Comparison of ENCODE assay signal across 8 cellular contexts in the genomic region with DNA sequence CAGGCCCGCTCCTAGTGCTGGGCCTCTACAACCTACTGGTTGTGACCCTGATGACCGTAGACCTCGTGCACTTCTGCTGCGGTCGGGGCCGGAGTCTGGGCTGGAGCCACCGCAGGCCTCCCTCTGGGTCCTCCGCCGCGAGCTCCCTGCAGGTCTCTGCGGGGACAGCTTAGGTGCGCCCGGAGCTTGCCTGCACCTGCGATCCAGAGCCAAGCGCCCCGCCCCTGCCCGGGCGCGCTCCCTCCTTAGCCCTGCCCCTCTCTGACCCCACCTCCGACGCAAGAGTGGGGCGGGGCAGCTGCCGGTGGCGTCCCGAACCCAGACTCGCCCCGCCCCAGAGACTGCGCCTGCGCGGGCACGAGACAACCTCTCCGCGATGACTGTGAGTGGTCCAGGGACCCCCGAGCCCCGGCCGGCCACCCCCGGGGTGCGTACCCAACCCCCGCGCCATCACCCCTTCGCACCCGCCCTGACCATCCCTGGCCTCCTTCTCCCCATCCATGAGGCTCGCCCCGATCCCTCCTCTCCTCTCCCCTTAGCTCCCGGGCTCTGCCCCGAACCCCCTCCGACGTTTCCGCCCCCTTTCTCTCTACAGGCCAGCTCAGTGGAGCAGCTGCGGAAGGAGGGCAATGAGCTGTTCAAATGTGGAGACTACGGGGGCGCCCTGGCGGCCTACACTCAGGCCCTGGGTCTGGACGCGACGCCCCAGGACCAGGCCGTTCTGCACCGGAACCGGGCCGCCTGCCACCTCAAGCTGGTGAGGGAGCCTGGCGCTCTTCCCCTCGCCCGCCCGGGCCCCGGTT. TPM values are rescaled to one million over a fixed set of nuclear protein-coding genes. Genes with fewer than 3 reads are reported as not detected.
A peak's percentile ranks its signal among the peaks of the same experiment; 100 is the strongest.
DNase-seq lines count a peak whose midpoint lies in the region; ATAC-seq, FAIRE-seq and TF ChIP-seq lines count a peak whose summit lies in the region.

UNC45A (plus strand) TSS at position 337 of the 803 bp plus-strand sequence; CDS start at position 377, 40 bp downstream.

- in situ Hi-C loops in HepG2 (cut with HindIII; ENCODE audit: extremely low pct_ligation_motif_present, low pct_unique_long_range_greater_than_20kb) = loop anchor here (25.0 kb wide), 1 partner anchor 327 kb away; no protein-coding TSS in a partner anchor

- H4K20me1 ChIP-seq in BLaER1 (peaks cover 21% of the 10 kb centered on the region), HepG2 (ENCODE audit: insufficient read depth, low read length) (no peaks in the 10 kb centered on the region)

- peak; percentile 88 for DNase-seq in NCI-H526 treated with DMSO at 0.1 percent for 48 hours (lab: John Stamatoyannopoulos, UW)
- DNase-seq in activated CD4-positive, alpha-beta T cell treated with anti-CD3 and anti-CD28 coated beads, Interleukin-2, amount 50 U/mL, for 1 hour = peak; percentile 96
- peak; percentile 57 for DNase-seq in dedifferentiated amniotic fluid mesenchymal stem cell (ENCODE audit: extremely low spot score)
- peak; percentile 78 for DNase-seq in HepG2 (ENCODE audit: low spot score)
- DNase-seq in stimulated activated CD4-positive, alpha-beta T cell treated with anti-CD3 and anti-CD28 coated beads, Interleukin-4, amount 100 ng/mL, for 1 hour = peak; percentile 99

- H3K27ac ChIP-seq in BLaER1 (peak within 1 kb of the TSS; percentile 73), HepG2 (ENCODE audit: extremely low read length, insufficient read depth, low read length) (peak within 1 kb of the TSS; percentile 45)

- H3K79me2 ChIP-seq in HepG2 (ENCODE audit: insufficient read depth, low read length) = peaks cover 4% of the 10 kb centered on the region

- WGBS in HepG2 (ENCODE audit: low lambda C conversion rate) = 0% methylated on average over 9 of the region's 65 CpGs

- TF ChIP-seq EP300 in HepG2 (IDR thresholded peaks at IDR 0.05; ENCODE audit: low read depth in 2 of 2, low read length in 2 of 2) (no peak), HepG2 (CRISPR knock-in tag; IDR thresholded peaks at IDR 0.05; ENCODE audit: borderline replicate concordance) (no peak)

- no peak for TF ChIP-seq RAD21 in HepG2 (CRISPR knock-in tag; IDR thresholded peaks at IDR 0.05)

- ATAC-seq in GM19328 (IDR thresholded peaks at IDR 0.05; ENCODE audit: unreplicated experiment) (peak; percentile 62), HG03469 (IDR thresholded peaks at IDR 0.05; ENCODE audit: unreplicated experiment) (peak; percentile 37), HepG2 (peak; percentile 76)

- H3K4me1 ChIP-seq in BLaER1 (peaks cover 74% of the 10 kb centered on the region), HepG2 (ENCODE audit: insufficient read depth, low read length) (peaks cover 50% of the 10 kb centered on the region)

- POLR2A ChIA-PET in HepG2 (lab: Yijun Ruan, JAX) = interaction anchor here (0.9 to 2.7 kb wide), 10 partner anchors 9 to 287 kb away, joined by 3 to 23 read pairs (median 4); partner anchors contain the start of genes MAN2A2, PRC1 and RCCD1

- peaks cover 40% of the 10 kb centered on the region for H3K36me3 ChIP-seq in BLaER1
- peaks cover 6 to 12% of the 10 kb centered on the region in 2 experiments; a peak in 4 of 5 replicates for H3K36me3 ChIP-seq in HepG2 (replicated peaks in 1 of 2; ENCODE audit: control insufficient read depth in 1 of 2, insufficient read depth in 2 of 2, low read length in 2 of 2)

- BruUV-seq in HepG2 (replicated peaks; lab: Mats Ljungman, UMichigan) = no TSS peak

- no peaks in the 10 kb centered on the region for H3K27me3 ChIP-seq in BLaER1
- H3K27me3 ChIP-seq in HepG2 (ENCODE audit: control insufficient read depth in 1 of 2, insufficient read depth in 2 of 2, low read length in 2 of 2) = no peaks in the 10 kb centered on the region; a peak in 2 of 5 replicates

- peak within 1 kb of the TSS; percentile 100 for H3K4me2 ChIP-seq in BLaER1
- H3K4me2 ChIP-seq in HepG2 (ENCODE audit: low read depth, low read length) = peak within 1 kb of the TSS; percentile 88

- H3K4me3 ChIP-seq in BLaER1 (peak within 1 kb of the TSS; percentile 82), HepG2 (replicated peaks in 1 of 3; ENCODE audit: insufficient read depth in 1 of 3, low read depth in 2 of 3, low read length in 3 of 3) (peak within 1 kb of the TSS; percentile 77 to 89 (median 86))

- H3K9ac ChIP-seq in BLaER1 = peak within 1 kb of the TSS; percentile 90
- H3K9ac ChIP-seq in HepG2 (ENCODE audit: insufficient read depth, low read depth, low read length) = peak within 1 kb of the TSS; percentile 73

- TF ChIP-seq POLR2A in HepG2 (IDR thresholded peaks at IDR 0.05; ENCODE audit: insufficient read depth in 1 of 2, low read depth in 2 of 2, low read length in 2 of 2) = peak; percentile 54 to 83

- TF ChIP-seq CTCF in HepG2 (CRISPR knock-in tag; IDR thresholded peaks at IDR 0.05) = peak; percentile 31; the same call in 1 of the 2 replicates

- no peak for FAIRE-seq in HepG2 (lab: Jason Lieb, UNC)

- intact Hi-C loops in HepG2 (cut with micrococcal nuclease; ENCODE audit: unreplicated experiment) = loop anchor here (1.0 to 10.0 kb wide), 6 partner anchors 20 to 117 kb away; partner anchors contain the start of genes PRC1 and RCCD1

- CTCF ChIA-PET in HepG2 (lab: Yijun Ruan, JAX; ENCODE audit: low intra/inter-chr PET ratio, low total read pairs) = interaction anchor here (1.2 kb wide), 1 partner anchor 33 kb away, joined by 5 read pairs; the partner anchor contains the start of gene MAN2A2

- H3K9me3 ChIP-seq in BLaER1 (no peaks in the 10 kb centered on the region), HepG2 (ENCODE audit: low read length) (no peaks in the 10 kb centered on the region)

- H2AFZ ChIP-seq in HepG2 (ENCODE audit: low read length) = no peak within 1 kb of the TSS

TF ChIP-seq in HepG2, 621 proteins besides CTCF, POLR2A, EP300 and RAD21 (continues in another document):
- TF ChIP-seq ZNF768 (CRISPR knock-in tag; IDR thresholded peaks at IDR 0.05) (peak; percentile 43; the same call in 1 of the 2 replicates), ZEB1 (IDR thresholded peaks at IDR 0.05; ENCODE audit: insufficient replicate concordance, low read depth) (peak; percentile 87), NAIF1 (CRISPR knock-in tag; IDR thresholded peaks at IDR 0.05; ENCODE audit: borderline replicate concordance) (0 out of 2 replicates have a peak, but pooled peaks have one; percentile 29), ZNF484 (CRISPR knock-in tag; IDR thresholded peaks at IDR 0.05; ENCODE audit: borderline replicate concordance, low read depth) (no peak), LCORL (IDR thresholded peaks at IDR 0.05) (no peak), LCORL (CRISPR knock-in tag; IDR thresholded peaks at IDR 0.05) (peak; percentile 35; the same call in 1 of the 2 replicates), HNRNPK (IDR thresholded peaks at IDR 0.05; ENCODE audit: low read depth, low read length, poor library complexity, severe bottlenecking) (peak; percentile 68), ZNF557 (CRISPR knock-in tag; IDR thresholded peaks at IDR 0.05) (no peak), POLR2AphosphoS5 (IDR thresholded peaks at IDR 0.05; ENCODE audit: low read depth, low read length) (peak; percentile 43; the same call in 1 of the 2 replicates), HMGXB4 (CRISPR knock-in tag; IDR thresholded peaks at IDR 0.05; ENCODE audit: borderline replicate concordance in 1 of 2, low read depth in 1 of 2) (peak; percentile 11 to 38; a peak in 1 of 4 replicates)

RNA-seq across cellular contexts. Expression of gene UNC45A, which starts in this region (rescaled TPM):
- 39.2 and 39.7 TPM in 2 replicates for total RNA-seq in HepG2 (2016; rRNA removed; fragmentation: Illumina TruSeq; extraction: Trizol)
- 7.4 and 8.3 TPM in 2 replicates for total RNA-seq in HepG2 (2016; cell fraction: cytosol; rRNA removed; fragmentation: Illumina TruSeq; extraction: Trizol; ENCODE audit: low read depth)
- 37.2 and 42.0 TPM in 2 replicates for total RNA-seq in HepG2 (2016; cell fraction: insoluble cytoplasmic fraction; rRNA removed; fragmentation: Illumina TruSeq; extraction: Trizol)
- total RNA-seq in HepG2 (2016; cell fraction: membrane; rRNA removed; fragmentation: Illumina TruSeq; extraction: Trizol) = 10.7 and 11.5 TPM in 2 replicates
- 29.9 and 30.4 TPM in 2 replicates for total RNA-seq in HepG2 (2016; cell fraction: nucleus; rRNA removed; fragmentation: Illumina TruSeq; extraction: Trizol)
- polyA plus RNA-seq in HepG2 (2011; rRNA removed) = 33.8 and 39.6 TPM in 2 replicates
- polyA plus RNA-seq in HepG2 (2011; cell fraction: cytosol; rRNA removed) = 28.5 and 36.4 TPM in 2 replicates
- 128 and 143 TPM in 2 replicates for polyA plus RNA-seq in HepG2 (2011; cell fraction: nucleus; rRNA removed)
- polyA plus RNA-seq in HepG2 (2012) = 23.6 and 29.6 TPM in 2 replicates
- polyA plus RNA-seq in HepG2 (2016; cell fraction: cytosol; fragmentation: Illumina TruSeq; extraction: Trizol; ENCODE audit: low read depth) = 3.2 and 3.8 TPM in 2 replicates
- 31.6 and 37.2 TPM in 2 replicates for polyA plus RNA-seq in HepG2 (2016; cell fraction: insoluble cytoplasmic fraction; fragmentation: Illumina TruSeq; extraction: Trizol; ENCODE audit: low read depth)
- 6.4 and 8.0 TPM in 2 replicates for polyA plus RNA-seq in HepG2 (2016; cell fraction: membrane; fragmentation: Illumina TruSeq; extraction: Trizol; ENCODE audit: low read depth)
- polyA plus RNA-seq in HepG2 (2016; cell fraction: nucleus; fragmentation: Illumina TruSeq; extraction: Trizol; ENCODE audit: insufficient read depth, low read depth) = 52.0 and 53.3 TPM in 2 replicates
- polyA minus RNA-seq in HepG2 (2011; rRNA and poly(A)+ RNA removed; ENCODE audit: low replicate concordance) = 77.7 and 119 TPM in 2 replicates
- polyA minus RNA-seq in HepG2 (2011; cell fraction: cytosol; rRNA and poly(A)+ RNA removed) = 23.5 and 25.8 TPM in 2 replicates
- 37.1 and 48.0 TPM in 2 replicates for polyA minus RNA-seq in HepG2 (2011; cell fraction: nucleus; rRNA and poly(A)+ RNA removed)

Comparison
In these comparisons a context has a peak if more than half of its experiments do, and no peak if none do; other contexts are left out.
1. Peak in every context shown above with its lines: DNase-seq, ATAC-seq, H3K4me3 ChIP-seq and H3K27ac ChIP-seq.